29 cellular contexts compared by ENCODE assay signal in the genomic region with DNA sequence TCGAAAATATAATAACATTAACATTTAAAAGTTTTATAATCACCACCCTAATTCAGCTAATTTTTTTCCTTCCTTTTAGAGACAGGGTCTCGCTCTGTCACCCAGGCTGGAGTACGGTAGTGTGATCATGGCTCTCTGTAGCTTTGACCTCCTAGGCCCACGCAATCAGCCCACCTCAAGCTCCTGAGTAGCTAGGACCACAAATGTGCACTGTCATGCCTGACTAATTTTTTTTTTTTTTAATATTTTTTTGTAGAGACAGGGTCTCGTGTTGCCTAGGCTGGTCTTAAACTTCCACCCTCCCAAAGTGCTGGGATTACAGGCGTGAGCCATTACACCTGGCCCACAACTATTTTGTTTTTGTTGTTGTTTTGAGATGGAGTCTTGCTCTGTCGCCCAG.
"Had no signal": no experiment of that assay in that cellular context is flagged by ENCODE, and none has a peak within 500 bp of the region (broad histone marks: within the 10 kb centered on the region; RNA-seq: fewer than 3 reads in every experiment).

No MANE protein-coding gene starts in this region.

- H3K9me3 ChIP-seq: adrenal gland, breast epithelium had no signal

- H3K27ac ChIP-seq: adrenal gland, breast epithelium, coronary artery, dorsolateral prefrontal cortex had no signal

- H3K27me3 ChIP-seq: adrenal gland, breast epithelium, cardiac muscle cell, dorsolateral prefrontal cortex had no signal

- H3K4me3 ChIP-seq: adrenal gland, breast epithelium, cardiac muscle cell, coronary artery, dorsolateral prefrontal cortex had no signal

- H3K36me3 ChIP-seq: breast epithelium had no signal

- ATAC-seq: activated CD4-positive, alpha-beta T cell treated with anti-CD3 and anti-CD28 coated beads for 36 hours; activated CD8-positive, alpha-beta memory T cell treated with anti-CD3 and anti-CD28 coated beads, Interleukin-2, amount 10 ng/mL, durations not matched to agents 7 days and 5 days; activated CD8-positive, alpha-beta T cell treated with anti-CD3 and anti-CD28 coated beads, Interleukin-2, amount 10 ng/mL, durations not matched to agents 7 days and 5 days; activated naive CD8-positive, alpha-beta T cell treated with anti-CD3 and anti-CD28 coated beads, Interleukin-2, amount 50 U/mL, for 24 hours; esophagus mucosa had no signal

- DNase-seq: activated CD4-positive, alpha-beta memory T cell treated with anti-CD3 and anti-CD28 coated beads for 36 hours; activated CD4-positive, alpha-beta T cell treated with anti-CD3 and anti-CD28 coated beads for 36 hours; activated CD4-positive, alpha-beta T cell treated with anti-CD3 and anti-CD28 coated beads, Interleukin-2, amount 10 ng/mL, durations not matched to agents 24 days and 14 days; activated CD4-positive, CD25-positive, alpha-beta regulatory T cell; activated CD4-positive, CD25-positive, alpha-beta regulatory T cell treated with anti-CD3 and anti-CD28 coated beads, Interleukin-2, amount 50 U/mL, for 72 hours; activated CD8-positive, alpha-beta memory T cell treated with anti-CD3 and anti-CD28 coated beads, Interleukin-2, amount 10 ng/mL, durations not matched to agents 7 days and 5 days; activated CD8-positive, alpha-beta memory T cell treated with anti-CD3 and anti-CD28 coated beads, Interleukin-2, amount 50 U/mL, for 4 hours; activated CD8-positive, alpha-beta T cell treated with anti-CD3 and anti-CD28 coated beads, Interleukin-2, amount 10 ng/mL, durations not matched to agents 7 days and 5 days; activated effector memory CD4-positive, alpha-beta T cell treated with anti-CD3 and anti-CD28 coated beads, Interleukin-2, amount 50 U/mL, for 16 hours; activated naive CD4-positive, alpha-beta T cell treated with anti-CD3 and anti-CD28 coated beads for 36 hours; activated naive CD8-positive, alpha-beta T cell treated with anti-CD3 and anti-CD28 coated beads for 36 hours; activated naive CD8-positive, alpha-beta T cell treated with anti-CD3 and anti-CD28 coated beads, Interleukin-2, amount 50 U/mL, for 24 hours; activated T-cell treated with anti-CD3 and anti-CD28 coated beads, Interleukin-2, amount 50 U/mL, for 1 hour; activated T-cell treated with anti-CD3 and anti-CD28 coated beads, Interleukin-2, amount 50 U/mL, for 48 hours; adrenal gland; amygdala; aorta; central memory CD4-positive, alpha-beta T cell; dorsolateral prefrontal cortex; effector memory CD4-positive, alpha-beta T cell; endodermal cell; foreskin fibroblast; head of caudate nucleus; T-helper 9 cell had no signal

- FAIRE-seq: frontal cortex had no signal
